30 cellular contexts compared by ENCODE assay signal in genomic region chr13:98782654-98783053, GRCh38. TPM values are rescaled to one million over a fixed set of nuclear protein-coding genes. Genes with fewer than 3 reads are reported as not detected.
A peak's percentile ranks its signal among the peaks of the same experiment; 100 is the strongest.
DNase-seq lines count a peak whose midpoint lies in the region; ATAC-seq and TF ChIP-seq lines count a peak whose summit lies in the region.
"Had no signal": no experiment of that assay in that cellular context is flagged by ENCODE, and none has a peak within 500 bp of the region (broad histone marks: within the 10 kb centered on the region; RNA-seq: fewer than 3 reads in every experiment).

No MANE protein-coding gene starts in this region.

- no peaks in the 10 kb centered on the region for H3K9me3 ChIP-seq in osteoblast (ENCODE audit: low read depth, low read length)
- H3K9me3 ChIP-seq in CD8-positive, alpha-beta T cell (ENCODE audit: low read length), result no peaks in the 10 kb centered on the region
- H3K9me3 ChIP-seq: thoracic aorta, vagina had no signal

- H3K27me3 ChIP-seq in osteoblast (ENCODE audit: insufficient read depth, low read length), result peaks cover 25% of the 10 kb centered on the region
- no peaks in the 10 kb centered on the region for H3K27me3 ChIP-seq in CD8-positive, alpha-beta T cell (ENCODE audit: insufficient read depth, low read length)
- H3K27me3 ChIP-seq: vagina had no signal

- no peaks in the 10 kb centered on the region for H3K4me1 ChIP-seq in osteoblast (ENCODE audit: insufficient read depth, low read length)
- H3K4me1 ChIP-seq in CD8-positive, alpha-beta T cell (ENCODE audit: insufficient read depth, low read length), result no peaks in the 10 kb centered on the region
- H3K4me1 ChIP-seq: vagina had no signal

- H4K20me1 ChIP-seq in osteoblast (ENCODE audit: insufficient read depth, low read length), result no peaks in the 10 kb centered on the region

- TF ChIP-seq CTCF in NB4 (IDR thresholded peaks at IDR 0.05; ENCODE audit: low read depth, low read length) (no peak), choroid plexus epithelial cell (conservative IDR thresholded peaks at IDR 0.05; ENCODE audit: low read depth, low read length) (no peak), osteoblast (IDR thresholded peaks at IDR 0.05; ENCODE audit: extremely low read depth, low read depth, low read length) (no peak)
- no peak for TF ChIP-seq CTCF in CD8-positive, alpha-beta T cell (IDR thresholded peaks at IDR 0.05)

- no peak overlapping the region for H3K27ac ChIP-seq in osteoblast (ENCODE audit: low read depth, low read length)
- no peak overlapping the region for H3K27ac ChIP-seq in CD8-positive, alpha-beta T cell (ENCODE audit: low read depth, low read length)
- H3K27ac ChIP-seq: thoracic aorta, vagina had no signal

- no peak overlapping the region for H3K4me2 ChIP-seq in osteoblast (ENCODE audit: insufficient read depth, low read length)

- H3K4me1 Mint-ChIP-seq in CD8-positive, alpha-beta T cell (ENCODE audit: low read depth), result no peaks in the 10 kb centered on the region
- H3K4me1 Mint-ChIP-seq: activated CD4-positive, alpha-beta memory T cell treated with anti-CD3 and anti-CD28 coated beads, Interleukin-2, amount 10 ng/mL, durations not matched to agents 7 days and 5 days; activated naive CD4-positive, alpha-beta T cell treated with anti-CD3 and anti-CD28 coated beads, Interleukin-2, amount 50 U/mL, for 24 hours; activated T-helper 17 cell treated with anti-CD3 and anti-CD28 coated beads, Interleukin-2, amount 50 U/mL, for 72 hours; CD4-positive, CD25-positive, alpha-beta regulatory T cell; naive thymus-derived CD4-positive, alpha-beta T cell had no signal

- no peak for TF ChIP-seq POLR2A in NB4 (IDR thresholded peaks at IDR 0.05; ENCODE audit: extremely low read depth, insufficient read length)

- H3K4me3 Mint-ChIP-seq in CD8-positive, alpha-beta T cell, result no peak overlapping the region
- H3K4me3 Mint-ChIP-seq: activated CD4-positive, alpha-beta memory T cell treated with anti-CD3 and anti-CD28 coated beads, Interleukin-2, amount 10 ng/mL, durations not matched to agents 7 days and 5 days; activated naive CD4-positive, alpha-beta T cell treated with anti-CD3 and anti-CD28 coated beads, Interleukin-2, amount 50 U/mL, for 24 hours; activated T-helper 17 cell treated with anti-CD3 and anti-CD28 coated beads, Interleukin-2, amount 50 U/mL, for 72 hours; CD4-positive, CD25-positive, alpha-beta regulatory T cell; dendritic cell treated with granulocyte-macrophage colony-stimulating factor and Interleukin-4, amounts not matched to agents 40 ng/mL and 50 ng/mL, for 4 days; naive thymus-derived CD4-positive, alpha-beta T cell; stimulated activated naive CD8-positive, alpha-beta T cell treated with anti-CD3 and anti-CD28 coated beads, Interleukin-15, Interleukin-2, amounts not matched to agents 100 ng/mL and 50 ng/mL, for 24 hours; T-helper 1 cell treated with Interleukin-12 subunit alpha and Interleukin-12 subunit beta and Interleukin-4 antibody, amounts not matched to agents 30 μg/mL and 1 μg/mL, for 36 hours had no signal

- no peaks in the 10 kb centered on the region for H3K79me2 ChIP-seq in osteoblast (ENCODE audit: insufficient read depth, low read length)

- CTCF ChIA-PET in CD8-positive, alpha-beta T cell (lab: Charles Lee), result no interaction called here

- intact Hi-C loops in CD8-positive, alpha-beta T cell (cut with DNase I, micrococcal nuclease), result no loop called here

- no peak overlapping the region for H2AFZ ChIP-seq in osteoblast (ENCODE audit: low read length)

- DNase-seq in HPDE6-E6E7 (ENCODE audit: extremely low spot score) (peak; percentile 15), NB4 (ENCODE audit: low read depth) (peak; percentile 21), choroid plexus epithelial cell (ENCODE audit: low read depth) (peak; percentile 75), osteoblast (ENCODE audit: insufficient read length, low spot score, missing footprints) (peak; percentile 82), ureter (ENCODE audit: low spot score) (no peak), SHP77 (lab: John Stamatoyannopoulos, UW) (no peak)
- no peak for DNase-seq in CD8-positive, alpha-beta T cell
- DNase-seq: activated CD4-positive, alpha-beta memory T cell treated with anti-CD3 and anti-CD28 coated beads, Interleukin-2, amount 10 ng/mL, durations not matched to agents 7 days and 5 days; activated CD4-positive, CD25-positive, alpha-beta regulatory T cell treated with anti-CD3 and anti-CD28 coated beads, Interleukin-2, amount 50 U/mL, for 72 hours; activated CD8-positive, alpha-beta memory T cell treated with anti-CD3 and anti-CD28 coated beads, Interleukin-2, amount 50 U/mL, for 48 hours; CD4-positive, CD25-positive, alpha-beta regulatory T cell; central memory CD4-positive, alpha-beta T cell; glutamatergic neuron; Kasumi-1; kidney; midbrain; naive thymus-derived CD4-positive, alpha-beta T cell; NCI-H1436; NCI-H748 treated with DMSO at 0.1 percent for 48 hours; nucleus accumbens had no signal

- no peak for ATAC-seq in HG03045 (IDR thresholded peaks at IDR 0.05; ENCODE audit: unreplicated experiment)
- no peak for ATAC-seq in CD8-positive, alpha-beta T cell
- ATAC-seq: activated T-helper 17 cell treated with anti-CD3 and anti-CD28 coated beads, Interleukin-2, amount 50 U/mL, for 72 hours; HepG2; naive thymus-derived CD4-positive, alpha-beta T cell had no signal

- POLR2A ChIA-PET in CD8-positive, alpha-beta T cell (lab: Charles Lee), result no interaction called here

- no peak overlapping the region for H3K4me3 ChIP-seq in NB4 (ENCODE audit: low read depth, low read length)
- H3K4me3 ChIP-seq in choroid plexus epithelial cell (ENCODE audit: low read depth, low read length), result no peak overlapping the region
- H3K4me3 ChIP-seq in osteoblast (ENCODE audit: insufficient read depth, low read length), result no peak overlapping the region
- no peak overlapping the region for H3K4me3 ChIP-seq in CD8-positive, alpha-beta T cell (ENCODE audit: low read depth, low read length)
- H3K4me3 ChIP-seq: thoracic aorta, vagina had no signal

- no peaks in the 10 kb centered on the region for H3K36me3 Mint-ChIP-seq in CD8-positive, alpha-beta T cell
- H3K36me3 Mint-ChIP-seq: activated naive CD4-positive, alpha-beta T cell treated with anti-CD3 and anti-CD28 coated beads, Interleukin-2, amount 50 U/mL, for 24 hours; CD4-positive, CD25-positive, alpha-beta regulatory T cell; naive thymus-derived CD4-positive, alpha-beta T cell had no signal

- peaks cover 13% of the 10 kb centered on the region for H3K27me3 Mint-ChIP-seq in CD8-positive, alpha-beta T cell (ENCODE audit: low read depth)

- no peaks in the 10 kb centered on the region for H3K36me3 ChIP-seq in osteoblast (ENCODE audit: insufficient read depth, low read length)
- no peaks in the 10 kb centered on the region for H3K36me3 ChIP-seq in CD8-positive, alpha-beta T cell (ENCODE audit: insufficient read depth, low read length)
- H3K36me3 ChIP-seq: thoracic aorta, vagina had no signal

- H3K9me3 Mint-ChIP-seq in CD8-positive, alpha-beta T cell, result no peaks in the 10 kb centered on the region
- H3K9me3 Mint-ChIP-seq: activated CD4-positive, alpha-beta memory T cell treated with anti-CD3 and anti-CD28 coated beads, Interleukin-2, amount 10 ng/mL, durations not matched to agents 7 days and 5 days; activated naive CD4-positive, alpha-beta T cell treated with anti-CD3 and anti-CD28 coated beads, Interleukin-2, amount 50 U/mL, for 24 hours; activated T-helper 17 cell treated with anti-CD3 and anti-CD28 coated beads, Interleukin-2, amount 50 U/mL, for 72 hours; dendritic cell treated with granulocyte-macrophage colony-stimulating factor and Interleukin-4, amounts not matched to agents 40 ng/mL and 50 ng/mL, for 4 days; stimulated activated naive CD8-positive, alpha-beta T cell treated with anti-CD3 and anti-CD28 coated beads, Interleukin-15, Interleukin-2, amounts not matched to agents 100 ng/mL and 50 ng/mL, for 24 hours; T-helper 1 cell treated with Interleukin-12 subunit alpha and Interleukin-12 subunit beta and Interleukin-4 antibody, amounts not matched to agents 30 μg/mL and 1 μg/mL, for 36 hours had no signal

- no peak overlapping the region for H3K27ac Mint-ChIP-seq in CD8-positive, alpha-beta T cell
- H3K27ac Mint-ChIP-seq: activated CD4-positive, alpha-beta memory T cell treated with anti-CD3 and anti-CD28 coated beads, Interleukin-2, amount 10 ng/mL, durations not matched to agents 7 days and 5 days; activated naive CD4-positive, alpha-beta T cell treated with anti-CD3 and anti-CD28 coated beads, Interleukin-2, amount 50 U/mL, for 24 hours; activated T-helper 17 cell treated with anti-CD3 and anti-CD28 coated beads, Interleukin-2, amount 50 U/mL, for 72 hours; CD4-positive, CD25-positive, alpha-beta regulatory T cell; dendritic cell treated with granulocyte-macrophage colony-stimulating factor and Interleukin-4, amounts not matched to agents 40 ng/mL and 50 ng/mL, for 4 days; naive thymus-derived CD4-positive, alpha-beta T cell; stimulated activated naive CD8-positive, alpha-beta T cell treated with anti-CD3 and anti-CD28 coated beads, Interleukin-15, Interleukin-2, amounts not matched to agents 100 ng/mL and 50 ng/mL, for 24 hours; T-helper 1 cell treated with Interleukin-12 subunit alpha and Interleukin-12 subunit beta and Interleukin-4 antibody, amounts not matched to agents 30 μg/mL and 1 μg/mL, for 36 hours had no signal

RNA-seq across cellular contexts. Expression of gene SLC15A1, which starts 30.2 kb away (rescaled TPM):
- not detected in 2 replicates for total RNA-seq in osteoblast
- 8.9 TPM for total RNA-seq in ureter
- total RNA-seq in CD8-positive, alpha-beta T cell, result not detected
- total RNA-seq: activated CD4-positive, alpha-beta memory T cell treated with anti-CD3 and anti-CD28 coated beads, Interleukin-2, amount 10 ng/mL, durations not matched to agents 7 days and 5 days; activated T-helper 17 cell treated with anti-CD3 and anti-CD28 coated beads, Interleukin-2, amount 50 U/mL, for 72 hours; CD4-positive, CD25-positive, alpha-beta regulatory T cell; fibroblast of lung; naive thymus-derived CD4-positive, alpha-beta T cell; thoracic aorta had no signal

Comparison
In these comparisons a context has a peak if more than half of its experiments do, and no peak if none do; other contexts are left out.
1. DNase-seq: peak in HPDE6-E6E7 (single experiment), NB4 (single experiment), choroid plexus epithelial cell (single experiment) and osteoblast (single experiment); none in ureter (single experiment), SHP77 (0 of 2) and CD8-positive, alpha-beta T cell (0 of 7).